Comparison of ENCODE assay signal across 14 cellular contexts in genomic region chr1:6357243-6357929, GRCh38. TPM values are rescaled to one million over a fixed set of nuclear protein-coding genes. Genes with fewer than 3 reads are reported as not detected.
DNase-seq lines count a peak whose midpoint lies in the region; ATAC-seq and TF ChIP-seq lines count a peak whose summit lies in the region.
"Had no signal": no experiment of that assay in that cellular context is flagged by ENCODE, and none has a peak within 500 bp of the region (broad histone marks: within the 10 kb centered on the region; RNA-seq: fewer than 3 reads in every experiment).

No MANE protein-coding gene starts in this region.

- 0 out of 2 replicates have a peak, but pooled peaks have one; percentile 7 for TF ChIP-seq CTCF in BJ (IDR thresholded peaks at IDR 0.05; ENCODE audit: insufficient read depth, low read depth, low read length)
- TF ChIP-seq CTCF in GM12875 (IDR thresholded peaks at IDR 0.05; ENCODE audit: borderline replicate concordance, insufficient read depth, low read depth, low read length): peak; percentile 57
- TF ChIP-seq CTCF in WTC11 (IDR thresholded peaks at IDR 0.05): peak; percentile 67
- TF ChIP-seq CTCF in kidney epithelial cell (IDR thresholded peaks at IDR 0.05; ENCODE audit: insufficient read depth, low read length, poor library complexity, severe bottlenecking): peak; percentile 37

- H3K4me3 ChIP-seq in BJ (ENCODE audit: low read depth, low read length) (no peak overlapping the region), GM12875 (ENCODE audit: low read depth, low read length) (no peak overlapping the region), kidney epithelial cell (ENCODE audit: low read depth, low read length) (no peak overlapping the region)

- no peaks in the 10 kb centered on the region for H3K27me3 Mint-ChIP-seq in WTC11 (ENCODE audit: low read depth)

- H3K36me3 ChIP-seq in BJ (ENCODE audit: control insufficient read depth, insufficient read depth, low read length) (no peaks in the 10 kb centered on the region), kidney epithelial cell (ENCODE audit: control insufficient read depth, insufficient read depth, low read length) (no peaks in the 10 kb centered on the region)

- CTCF ChIA-PET in BJ (lab: Yijun Ruan, JAX) (interaction anchor here (0.6 to 7.6 kb wide), 8 partner anchors 8 to 126 kb away, joined by 3 to 83 read pairs (median 6); no protein-coding TSS in a partner anchor), WTC11 (lab: Charles Lee) (interaction anchor here (0.6 to 5.0 kb wide), 40 partner anchors 9 to 323 kb away, joined by 3 to 54 read pairs (median 5); partner anchors contain the start of genes ACOT7, HES2, HES3 and TNFRSF25)

- H3K27me3 ChIP-seq in BJ (ENCODE audit: control insufficient read depth, insufficient read depth, low read length) (no peaks in the 10 kb centered on the region), kidney epithelial cell (ENCODE audit: control insufficient read depth, insufficient read depth, low read length) (no peaks in the 10 kb centered on the region)

- no peaks in the 10 kb centered on the region for H3K36me3 Mint-ChIP-seq in WTC11
- H3K36me3 Mint-ChIP-seq: natural killer cell had no signal

- H3K4me1 Mint-ChIP-seq in WTC11: peaks cover 49% of the 10 kb centered on the region

- ATAC-seq in WTC11: peak; percentile 87
- ATAC-seq: natural killer cell had no signal

- H3K9me3 Mint-ChIP-seq in WTC11: no peaks in the 10 kb centered on the region
- H3K9me3 Mint-ChIP-seq: natural killer cell had no signal

- H3K4me3 Mint-ChIP-seq in WTC11: no peak overlapping the region

- no peak for DNase-seq in BJ (ENCODE audit: low read depth)
- peak; percentile 78 for DNase-seq in WTC11 (ENCODE audit: low spot score)
- no peak for DNase-seq in kidney epithelial cell (ENCODE audit: low read depth)
- DNase-seq in SHP77 treated with DMSO at 0.1 percent for 48 hours (lab: John Stamatoyannopoulos, UW): no peak
- no peak for DNase-seq in EL
- no peak for DNase-seq in inferior parietal cortex (ENCODE audit: extremely low spot score)
- no peak for DNase-seq in stimulated activated CD4-positive, alpha-beta T cell treated with anti-CD3 and anti-CD28 coated beads, Interleukin-15, amount 100 ng/mL, for 24 hours
- DNase-seq: activated effector memory CD4-positive, alpha-beta T cell treated with anti-CD3 and anti-CD28 coated beads, Interleukin-2, amount 50 U/mL, for 16 hours; Calu3; effector CD4-positive, alpha-beta T cell; natural killer cell; NCI-H1092; stimulated activated CD4-positive, alpha-beta T cell treated with anti-CD3 and anti-CD28 coated beads, Interleukin-1b, Interleukin-23, amount 100 ng/mL, for 48 hours had no signal

- POLR2A ChIA-PET in BJ (lab: Charles Lee) (no interaction called here), WTC11 (lab: Charles Lee) (no interaction called here)

- peak overlapping the region; percentile 49; the same call in 1 of the 2 replicates for H3K27ac Mint-ChIP-seq in WTC11

TF ChIP-seq in WTC11, 78 proteins besides CTCF, POLR2A, EP300 and RAD21 (continues in another document):
- TF ChIP-seq ESRRA (CRISPR knock-in tag; IDR thresholded peaks at IDR 0.05; ENCODE audit: borderline replicate concordance) (no peak), OVOL2 (CRISPR knock-in tag; IDR thresholded peaks at IDR 0.05; ENCODE audit: borderline replicate concordance) (no peak), ETV6 (CRISPR knock-in tag; IDR thresholded peaks at IDR 0.05) (no peak), RELA (CRISPR knock-in tag; IDR thresholded peaks at IDR 0.05; ENCODE audit: borderline replicate concordance) (no peak), IRF2 (CRISPR knock-in tag; IDR thresholded peaks at IDR 0.05; ENCODE audit: borderline replicate concordance, low read depth) (no peak), NFYB (CRISPR knock-in tag; conservative IDR thresholded peaks at IDR 0.05; ENCODE audit: low read depth) (no peak), TCF7 (CRISPR knock-in tag; IDR thresholded peaks at IDR 0.05; ENCODE audit: low read depth) (no peak), PRDM15 (CRISPR knock-in tag; IDR thresholded peaks at IDR 0.05) (no peak), TP53 (CRISPR knock-in tag; IDR thresholded peaks at IDR 0.05) (no peak), MXD4 (CRISPR knock-in tag; IDR thresholded peaks at IDR 0.05; ENCODE audit: borderline replicate concordance) (no peak), STAT6 (CRISPR knock-in tag; conservative IDR thresholded peaks at IDR 0.05; ENCODE audit: low read depth) (no peak), JAZF1 (CRISPR knock-in tag; IDR thresholded peaks at IDR 0.05) (no peak), ZNF423 (CRISPR knock-in tag; IDR thresholded peaks at IDR 0.05) (no peak)
- TF ChIP-seq, protein P1, sequence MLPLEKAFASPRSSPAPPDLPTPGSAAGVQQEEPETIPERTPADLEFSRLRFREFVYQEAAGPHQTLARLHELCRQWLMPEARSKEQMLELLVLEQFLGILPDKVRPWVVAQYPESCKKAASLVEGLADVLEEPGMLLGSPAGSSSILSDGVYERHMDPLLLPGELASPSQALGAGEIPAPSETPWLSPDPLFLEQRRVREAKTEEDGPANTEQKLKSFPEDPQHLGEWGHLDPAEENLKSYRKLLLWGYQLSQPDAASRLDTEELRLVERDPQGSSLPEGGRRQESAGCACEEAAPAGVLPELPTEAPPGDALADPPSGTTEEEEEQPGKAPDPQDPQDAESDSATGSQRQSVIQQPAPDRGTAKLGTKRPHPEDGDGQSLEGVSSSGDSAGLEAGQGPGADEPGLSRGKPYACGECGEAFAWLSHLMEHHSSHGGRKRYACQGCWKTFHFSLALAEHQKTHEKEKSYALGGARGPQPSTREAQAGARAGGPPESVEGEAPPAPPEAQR (CRISPR knock-in tag; IDR thresholded peaks at IDR 0.05): no peak
- TF ChIP-seq, protein P2, sequence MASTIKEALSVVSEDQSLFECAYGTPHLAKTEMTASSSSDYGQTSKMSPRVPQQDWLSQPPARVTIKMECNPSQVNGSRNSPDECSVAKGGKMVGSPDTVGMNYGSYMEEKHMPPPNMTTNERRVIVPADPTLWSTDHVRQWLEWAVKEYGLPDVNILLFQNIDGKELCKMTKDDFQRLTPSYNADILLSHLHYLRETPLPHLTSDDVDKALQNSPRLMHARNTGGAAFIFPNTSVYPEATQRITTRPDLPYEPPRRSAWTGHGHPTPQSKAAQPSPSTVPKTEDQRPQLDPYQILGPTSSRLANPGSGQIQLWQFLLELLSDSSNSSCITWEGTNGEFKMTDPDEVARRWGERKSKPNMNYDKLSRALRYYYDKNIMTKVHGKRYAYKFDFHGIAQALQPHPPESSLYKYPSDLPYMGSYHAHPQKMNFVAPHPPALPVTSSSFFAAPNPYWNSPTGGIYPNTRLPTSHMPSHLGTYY (CRISPR knock-in tag; IDR thresholded peaks at IDR 0.05): no peak

RNA-seq across cellular contexts. Expression of gene ACOT7, which starts 36.2 kb away (rescaled TPM):
- 68.1 and 157 TPM in 2 replicates for polyA plus RNA-seq in BJ (2011; rRNA removed)
- 24.9 and 28.0 TPM in 2 replicates for polyA minus RNA-seq in BJ (2011; rRNA and poly(A)+ RNA removed)
- total RNA-seq in WTC11 (2021) (133 to 151 TPM (median 137 TPM) in 3 replicates), kidney epithelial cell (75.6 and 79.8 TPM in 2 replicates)

Comparison
In these comparisons a context has a peak if more than half of its experiments do, and no peak if none do; other contexts are left out.
1. CTCF ChIP-seq: peak in every context shown above with its lines; median percentile 67 in WTC11; 57 in GM12875; 37 in kidney epithelial cell; 7 in BJ.